20 cellular contexts compared by ENCODE assay signal in the genomic region with DNA sequence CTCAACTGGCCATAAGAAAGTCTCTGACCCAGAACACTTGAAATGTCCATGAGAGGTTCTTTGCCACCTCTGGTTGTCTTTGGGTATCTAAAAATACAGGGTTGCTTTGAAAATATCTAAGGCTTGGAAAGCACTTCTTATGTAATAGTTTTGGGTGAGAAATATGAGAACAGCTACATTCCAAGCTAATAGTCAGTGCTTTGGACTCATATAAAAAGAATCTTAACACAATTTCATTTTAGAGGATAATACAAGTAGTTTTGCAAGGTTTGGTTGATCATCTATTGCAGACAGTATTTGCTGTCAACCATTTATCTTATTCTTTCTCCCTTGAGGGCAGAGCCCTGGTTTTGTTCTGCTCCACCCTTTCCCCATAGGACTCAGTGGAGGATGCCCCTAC.
"Had no signal": no experiment of that assay in that cellular context is flagged by ENCODE, and none has a peak within 500 bp of the region (broad histone marks: within the 10 kb centered on the region; RNA-seq: fewer than 3 reads in every experiment).

No MANE protein-coding gene starts in this region.

- DNase-seq: activated CD4-positive, alpha-beta T cell treated with anti-CD3 and anti-CD28 coated beads, Interleukin-2, amount 50 U/mL, for 1 hour; activated gamma-delta T cell; activated T-cell treated with anti-CD3 and anti-CD28 coated beads, Interleukin-2, amount 50 U/mL, for 72 hours; dermis blood vessel endothelial cell; effector memory CD8-positive, alpha-beta T cell; esophagus squamous epithelium; foreskin melanocyte; heart left ventricle; kidney glomerular epithelial cell; left ventricle myocardium inferior; naive B cell; stimulated activated naive CD8-positive, alpha-beta T cell treated with anti-CD3 and anti-CD28 coated beads, Interleukin-15, Interleukin-2, amounts not matched to agents 100 U/mL and 50 U/mL, for 24 hours; substantia nigra; tibial artery had no signal

- H3K27ac Mint-ChIP-seq: activated naive CD4-positive, alpha-beta T cell treated with anti-CD3 and anti-CD28 coated beads, Interleukin-2, amount 50 U/mL, for 24 hours; activated T-cell treated with anti-CD3 and anti-CD28 coated beads, Interleukin-2, amount 50 U/mL, for 72 hours; effector memory CD8-positive, alpha-beta T cell; naive B cell; neural progenitor cell had no signal

- H3K4me1 Mint-ChIP-seq: activated naive CD4-positive, alpha-beta T cell treated with anti-CD3 and anti-CD28 coated beads, Interleukin-2, amount 50 U/mL, for 24 hours; naive B cell; neural progenitor cell had no signal

- H3K4me1 ChIP-seq: esophagus squamous epithelium, heart left ventricle, left ventricle myocardium inferior, neural progenitor cell, prostate gland, right atrium auricular region, tibial artery had no signal

- H3K27me3 Mint-ChIP-seq: effector memory CD8-positive, alpha-beta T cell; naive B cell had no signal

- H3K27me3 ChIP-seq: esophagus squamous epithelium, heart left ventricle, neural progenitor cell, right atrium auricular region, tibial artery had no signal

- H3K27ac ChIP-seq: esophagus squamous epithelium, heart left ventricle, left ventricle myocardium inferior, neural progenitor cell, prostate gland, right atrium auricular region, skin epidermis, tibial artery had no signal

- H3K4me3 Mint-ChIP-seq: activated naive CD4-positive, alpha-beta T cell treated with anti-CD3 and anti-CD28 coated beads, Interleukin-2, amount 50 U/mL, for 24 hours; activated T-cell treated with anti-CD3 and anti-CD28 coated beads, Interleukin-2, amount 50 U/mL, for 72 hours; effector memory CD8-positive, alpha-beta T cell; naive B cell; neural progenitor cell had no signal

- H3K36me3 Mint-ChIP-seq: activated naive CD4-positive, alpha-beta T cell treated with anti-CD3 and anti-CD28 coated beads, Interleukin-2, amount 50 U/mL, for 24 hours; neural progenitor cell had no signal

- ATAC-seq: activated CD4-positive, CD25-positive, alpha-beta regulatory T cell treated with anti-CD3 and anti-CD28 coated beads, Interleukin-2, amount 50 U/mL, for 24 hours; activated T-cell treated with anti-CD3 and anti-CD28 coated beads, Interleukin-2, amount 50 U/mL, for 72 hours; effector memory CD8-positive, alpha-beta T cell; heart left ventricle; stimulated activated naive CD8-positive, alpha-beta T cell treated with anti-CD3 and anti-CD28 coated beads, Interleukin-15, Interleukin-2, amounts not matched to agents 100 U/mL and 50 U/mL, for 24 hours had no signal

- H3K36me3 ChIP-seq: esophagus squamous epithelium, heart left ventricle, left ventricle myocardium inferior, neural progenitor cell, prostate gland, right atrium auricular region, tibial artery had no signal

- H3K9me3 ChIP-seq: prostate gland had no signal

- H3K4me3 ChIP-seq: esophagus squamous epithelium, heart left ventricle, left ventricle myocardium inferior, neural progenitor cell, prostate gland, right atrium auricular region, skin epidermis, tibial artery had no signal
